20 cellular contexts compared by ENCODE assay signal in genomic region chr1:17047924-17048323, GRCh38.
"Had no signal": no experiment of that assay in that cellular context is flagged by ENCODE, and none has a peak within 500 bp of the region (broad histone marks: within the 10 kb centered on the region; RNA-seq: fewer than 3 reads in every experiment).

No MANE protein-coding gene starts in this region.

- H3K4me2 ChIP-seq: smooth muscle cell had no signal

- H3K9me3 ChIP-seq: left ventricle myocardium inferior, sigmoid colon, transverse colon had no signal

- H3K27me3 ChIP-seq: sigmoid colon, transverse colon had no signal

- H3K9me3 Mint-ChIP-seq: activated CD4-positive, alpha-beta memory T cell treated with anti-CD3 and anti-CD28 coated beads for 36 hours; activated naive CD8-positive, alpha-beta T cell treated with anti-CD3 and anti-CD28 coated beads, Interleukin-2, amount 50 U/mL, for 24 hours; activated T-helper 2 cell treated with anti-CD3 and anti-CD28 coated beads, Interferon-gamma antibody, Interleukin-2, Interleukin-4, amounts not matched to agents 10 μg/mL and 5 μg/mL and 100 μg/mL, durations not matched to agents 14 hours and 24 hours and 36 hours; central memory CD8-positive, alpha-beta T cell; stimulated activated memory B cell treated with anti-CD40 and anti-IgM and Interleukin-4, amounts not matched to agents 10 μg/mL and 1 μg/mL and 100 μg/mL, for 72 hours had no signal

- H3K4me3 Mint-ChIP-seq: activated CD4-positive, alpha-beta memory T cell treated with anti-CD3 and anti-CD28 coated beads for 36 hours; activated CD8-positive, alpha-beta memory T cell treated with anti-CD3 and anti-CD28 coated beads, Interleukin-2, amount 10 ng/mL, durations not matched to agents 7 days and 5 days; activated naive CD8-positive, alpha-beta T cell treated with anti-CD3 and anti-CD28 coated beads, Interleukin-2, amount 50 U/mL, for 24 hours; central memory CD8-positive, alpha-beta T cell; stimulated activated memory B cell treated with anti-CD40 and anti-IgM and Interleukin-4, amounts not matched to agents 10 μg/mL and 1 μg/mL and 100 μg/mL, for 72 hours had no signal

- H3K4me3 ChIP-seq: left ventricle myocardium inferior, sigmoid colon, smooth muscle cell, transverse colon had no signal

- ATAC-seq: activated naive CD8-positive, alpha-beta T cell treated with anti-CD3 and anti-CD28 coated beads, Interleukin-2, amount 50 U/mL, for 24 hours; stimulated activated memory B cell treated with anti-CD40 and anti-IgM and Interleukin-4, amounts not matched to agents 10 μg/mL and 1 μg/mL and 100 μg/mL, for 72 hours had no signal

- H3K27ac ChIP-seq: left ventricle myocardium inferior, sigmoid colon, transverse colon had no signal

- DNase-seq: activated CD4-positive, alpha-beta memory T cell treated with anti-CD3 and anti-CD28 coated beads for 36 hours; activated CD4-positive, alpha-beta T cell treated with anti-CD3 and anti-CD28 coated beads for 4 hours; activated CD4-positive, CD25-positive, alpha-beta regulatory T cell; activated CD8-positive, alpha-beta memory T cell treated with anti-CD3 and anti-CD28 coated beads, Interleukin-2, amount 10 ng/mL, durations not matched to agents 7 days and 5 days; activated naive CD4-positive, alpha-beta T cell; activated naive CD8-positive, alpha-beta T cell treated with anti-CD3 and anti-CD28 coated beads, Interleukin-2, amount 50 U/mL, for 24 hours; activated T-cell treated with anti-CD3 and anti-CD28 coated beads for 4 hours; aorta; effector memory CD4-positive, alpha-beta T cell; head of caudate nucleus; hypothalamus; left ventricle myocardium inferior; sigmoid colon; stimulated activated CD4-positive, alpha-beta T cell treated with anti-CD3 and anti-CD28 coated beads, Interleukin-15, amount 100 ng/mL, for 24 hours; T1000; transverse colon had no signal

- H3K27me3 Mint-ChIP-seq: activated CD4-positive, alpha-beta memory T cell treated with anti-CD3 and anti-CD28 coated beads for 36 hours; activated CD8-positive, alpha-beta memory T cell treated with anti-CD3 and anti-CD28 coated beads, Interleukin-2, amount 10 ng/mL, durations not matched to agents 7 days and 5 days; activated naive CD8-positive, alpha-beta T cell treated with anti-CD3 and anti-CD28 coated beads, Interleukin-2, amount 50 U/mL, for 24 hours; central memory CD8-positive, alpha-beta T cell; stimulated activated memory B cell treated with anti-CD40 and anti-IgM and Interleukin-4, amounts not matched to agents 10 μg/mL and 1 μg/mL and 100 μg/mL, for 72 hours had no signal

- H3K27ac Mint-ChIP-seq: activated CD4-positive, alpha-beta memory T cell treated with anti-CD3 and anti-CD28 coated beads for 36 hours; activated CD8-positive, alpha-beta memory T cell treated with anti-CD3 and anti-CD28 coated beads, Interleukin-2, amount 10 ng/mL, durations not matched to agents 7 days and 5 days; activated naive CD8-positive, alpha-beta T cell treated with anti-CD3 and anti-CD28 coated beads, Interleukin-2, amount 50 U/mL, for 24 hours; activated T-helper 2 cell treated with anti-CD3 and anti-CD28 coated beads, Interferon-gamma antibody, Interleukin-2, Interleukin-4, amounts not matched to agents 10 μg/mL and 5 μg/mL and 100 μg/mL, durations not matched to agents 14 hours and 24 hours and 36 hours; stimulated activated memory B cell treated with anti-CD40 and anti-IgM and Interleukin-4, amounts not matched to agents 10 μg/mL and 1 μg/mL and 100 μg/mL, for 72 hours had no signal
